ENCODE assay signal across 8 cellular contexts in the genomic region with DNA sequence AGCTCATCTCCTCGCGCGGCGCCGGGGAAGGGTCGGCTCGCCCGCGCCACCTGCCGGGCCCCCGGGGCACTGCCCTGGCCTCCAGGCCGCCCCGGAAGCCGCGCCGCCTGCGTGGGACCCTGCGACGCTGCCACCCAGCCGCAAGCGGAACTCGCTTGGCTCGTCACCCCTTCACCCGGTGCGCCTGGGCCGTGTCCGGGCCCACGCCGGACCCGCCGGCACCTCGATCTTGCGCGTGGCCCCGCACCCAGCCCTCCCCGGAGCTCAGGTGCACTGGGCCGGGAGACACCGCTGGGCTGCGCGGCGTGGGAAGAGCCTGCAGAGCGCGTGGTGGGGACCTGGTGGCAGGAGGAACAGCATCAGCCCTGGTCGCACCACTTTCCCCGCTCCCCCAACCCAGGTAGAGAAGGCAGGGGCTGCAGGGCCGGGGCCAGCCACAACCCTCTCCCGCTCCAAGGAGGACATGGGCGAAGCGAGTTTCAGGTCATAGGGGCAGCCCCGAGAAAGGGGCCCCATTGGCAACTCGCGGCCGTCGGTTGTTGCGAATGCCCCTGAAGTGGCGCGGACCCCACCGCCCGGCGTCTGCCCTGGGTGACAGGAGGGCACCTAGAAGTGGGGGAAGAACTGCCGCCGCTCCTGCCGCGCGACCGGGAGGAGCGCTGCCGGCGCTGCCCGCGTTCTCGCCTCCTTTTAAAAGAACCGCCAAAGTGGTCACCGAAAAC. TPM values are rescaled to one million over a fixed set of nuclear protein-coding genes. Genes with fewer than 3 reads are reported as not detected.
A peak's percentile ranks its signal among the peaks of the same experiment; 100 is the strongest.
DNase-seq lines count a peak whose midpoint lies in the region; ATAC-seq and TF ChIP-seq lines count a peak whose summit lies in the region.

No MANE protein-coding gene starts in this region.

- H3K9ac ChIP-seq in HUES64 (ENCODE audit: low read depth, low read length): peak overlapping the region; percentile 89

- H3K27me3 Mint-ChIP-seq in glutamatergic neuron (ENCODE audit: unreplicated experiment) (peaks cover 7% of the 10 kb centered on the region), osteocyte (ENCODE audit: unreplicated experiment) (no peaks in the 10 kb centered on the region)

- ATAC-seq in GM21390 (IDR thresholded peaks at IDR 0.05; ENCODE audit: unreplicated experiment): peak; percentile 66

- H3K27ac Mint-ChIP-seq in glutamatergic neuron (ENCODE audit: unreplicated experiment) (no peak overlapping the region), osteocyte (ENCODE audit: unreplicated experiment) (no peak overlapping the region)

- H3K4me1 Mint-ChIP-seq in glutamatergic neuron (ENCODE audit: low read depth, unreplicated experiment) (peaks cover 2% of the 10 kb centered on the region), osteocyte (ENCODE audit: unreplicated experiment) (peaks cover 16% of the 10 kb centered on the region)

- H3K36me3 Mint-ChIP-seq in glutamatergic neuron (ENCODE audit: unreplicated experiment) (no peaks in the 10 kb centered on the region), osteocyte (ENCODE audit: unreplicated experiment) (peaks cover 2% of the 10 kb centered on the region)

- H3K9me3 ChIP-seq in HUES64 (ENCODE audit: insufficient read depth, low read depth, low read length): no peaks in the 10 kb centered on the region
- H3K9me3 ChIP-seq in thymus (ENCODE audit: control insufficient read depth): no peaks in the 10 kb centered on the region

- H3K4me3 ChIP-seq in HUES64 (ENCODE audit: low read length) (peak overlapping the region; percentile 91), thymus (ENCODE audit: low read length) (peak overlapping the region; percentile 76)

- H3K27me3 ChIP-seq in HUES64 (ENCODE audit: insufficient read depth, low read length) (no peaks in the 10 kb centered on the region), thymus (ENCODE audit: control insufficient read depth, insufficient read depth) (no peaks in the 10 kb centered on the region)

- H3K9me3 Mint-ChIP-seq in glutamatergic neuron (ENCODE audit: unreplicated experiment): peaks cover 4% of the 10 kb centered on the region
- no peaks in the 10 kb centered on the region for H3K9me3 Mint-ChIP-seq in osteocyte (ENCODE audit: unreplicated experiment)

- H3K4me3 Mint-ChIP-seq in glutamatergic neuron (ENCODE audit: unreplicated experiment) (peak overlapping the region; percentile 84), osteocyte (ENCODE audit: unreplicated experiment) (peak overlapping the region; percentile 77)

- DNase-seq in DMS114 treated with DMSO at 0.1 percent for 48 hours (lab: John Stamatoyannopoulos, UW; ENCODE audit: unreplicated experiment): peak; percentile 50
- peak; percentile 66 to 87 (median 72) for DNase-seq in activated naive CD4-positive, alpha-beta T cell (lab: John Stamatoyannopoulos, UW)
- DNase-seq in glutamatergic neuron: peak; percentile 86
- DNase-seq in osteocyte (ENCODE audit: extremely low spot score, unreplicated experiment): peak; percentile 94

- H3K27ac ChIP-seq in HUES64 (ENCODE audit: low read depth, low read length) (peak overlapping the region; percentile 40; the same call in 1 of the 2 replicates), thymus (ENCODE audit: low read depth) (peak overlapping the region; percentile 92)

- TF ChIP-seq POLR2A in Raji (IDR thresholded peaks at IDR 0.05; ENCODE audit: insufficient read depth, low read depth, low read length): peak; percentile 75

- TF ChIP-seq CTCF in glutamatergic neuron (IDR thresholded peaks at IDR 0.05; ENCODE audit: partially characterized antibody, unreplicated experiment) (peak; percentile 81), osteocyte (IDR thresholded peaks at IDR 0.05) (peak; percentile 80)

- peaks cover 5% of the 10 kb centered on the region; the same call in 1 of the 2 replicates for H3K4me1 ChIP-seq in HUES64 (ENCODE audit: insufficient read depth, low read length)
- peaks cover 13% of the 10 kb centered on the region for H3K4me1 ChIP-seq in thymus (ENCODE audit: control insufficient read depth, insufficient read depth, low read length)

- under 1% methylated on average over 74 of the region's 74 CpGs for WGBS in HUES64
- under 1% methylated on average over 74 of the region's 74 CpGs for WGBS in thymus

- H3K36me3 ChIP-seq in HUES64 (ENCODE audit: insufficient read depth, low read length): peaks cover 19% of the 10 kb centered on the region
- peaks cover 28% of the 10 kb centered on the region for H3K36me3 ChIP-seq in thymus (ENCODE audit: control insufficient read depth, insufficient read depth)

RNA-seq across cellular contexts. Expression of a gene that starts 0.4 kb away (rescaled TPM):
- 10.3 TPM for polyA plus RNA-seq in HUES64 (2013, experiment 1 of 2)
- 16.5 TPM for polyA plus RNA-seq in HUES64 (2013, experiment 2 of 2)
- total RNA-seq in glutamatergic neuron (ENCODE audit: unreplicated experiment) (12.8 TPM), osteocyte (25.4 and 27.9 TPM in 2 replicates)
- polyA plus RNA-seq in thymus: 37.3 TPM

RNA-seq across cellular contexts. Expression of a gene that starts 9.7 kb away (rescaled TPM):
- 97.2 TPM for polyA plus RNA-seq in HUES64 (2013, experiment 1 of 2)
- polyA plus RNA-seq in HUES64 (2013, experiment 2 of 2): 95.4 TPM
- total RNA-seq in glutamatergic neuron (ENCODE audit: unreplicated experiment) (48.8 TPM), osteocyte (49.6 and 50.4 TPM in 2 replicates)
- polyA plus RNA-seq in thymus: 39.1 TPM

RNA-seq across cellular contexts. Expression of a gene that starts 10.0 kb away (rescaled TPM):
- 26.4 TPM for polyA plus RNA-seq in HUES64 (2013, experiment 1 of 2)
- polyA plus RNA-seq in HUES64 (2013, experiment 2 of 2): 30.3 TPM
- total RNA-seq in glutamatergic neuron (ENCODE audit: unreplicated experiment) (65.0 TPM), osteocyte (34.3 and 34.6 TPM in 2 replicates)
- polyA plus RNA-seq in thymus: 33.3 TPM

RNA-seq across cellular contexts. Expression of a gene that starts 17.8 kb away (rescaled TPM):
- polyA plus RNA-seq in HUES64 (2013, experiment 1 of 2): 15.7 TPM
- polyA plus RNA-seq in HUES64 (2013, experiment 2 of 2): 11.3 TPM
- 9.3 TPM for total RNA-seq in glutamatergic neuron (ENCODE audit: unreplicated experiment)
- total RNA-seq in osteocyte: 8.6 and 12.3 TPM in 2 replicates
- polyA plus RNA-seq in thymus: 18.3 TPM

Comparison
In these comparisons a context has a peak if more than half of its experiments do, and no peak if none do; other contexts are left out.
1. Peak in every context shown above with its lines: DNase-seq, ATAC-seq, H3K4me3 ChIP-seq and H3K27ac ChIP-seq.